Comparison of ENCODE assay signal across 24 cellular contexts in the genomic region with DNA sequence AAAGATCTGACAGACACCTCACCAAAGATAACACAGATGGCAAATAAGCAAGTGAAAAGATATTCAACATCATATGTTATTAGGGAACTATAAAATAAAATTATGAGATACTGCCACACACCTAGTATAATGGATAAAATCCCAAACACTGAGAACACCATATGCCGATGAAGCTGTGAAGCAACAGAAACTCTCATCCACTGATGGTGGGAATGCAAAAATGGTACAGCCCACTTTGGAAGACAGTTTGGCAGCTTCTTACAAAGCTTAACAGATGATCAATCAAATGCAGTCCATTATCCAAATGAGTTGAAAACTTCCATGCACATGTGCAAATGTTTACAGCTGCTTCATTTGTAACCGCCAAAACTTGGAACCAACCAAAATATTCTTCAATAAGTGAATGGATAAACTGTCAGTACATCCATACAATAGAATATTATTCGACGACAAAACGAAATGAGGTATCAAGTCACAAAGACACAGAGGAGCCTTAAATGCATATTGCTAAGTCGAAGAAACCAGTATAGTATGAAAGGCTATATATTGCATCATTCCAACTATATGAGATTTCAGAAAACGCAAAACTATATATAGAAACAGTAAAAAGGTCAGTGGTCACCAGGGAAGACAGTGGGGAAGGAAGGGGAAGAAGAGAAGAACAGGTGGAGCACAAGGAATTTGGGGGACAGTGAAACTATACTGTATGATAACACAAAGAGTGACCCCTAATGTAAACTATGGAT.
"Had no signal": no experiment of that assay in that cellular context is flagged by ENCODE, and none has a peak within 500 bp of the region (broad histone marks: within the 10 kb centered on the region; RNA-seq: fewer than 3 reads in every experiment).

No MANE protein-coding gene starts in this region.

- H3K27me3 Mint-ChIP-seq: activated CD4-positive, alpha-beta memory T cell treated with anti-CD3 and anti-CD28 coated beads for 36 hours; activated CD4-positive, alpha-beta T cell treated with anti-CD3 and anti-CD28 coated beads, Interleukin-2, amount 10 ng/mL, durations not matched to agents 24 days and 14 days; activated naive CD4-positive, alpha-beta T cell treated with anti-CD3 and anti-CD28 coated beads, Interleukin-2, amount 50 U/mL, for 24 hours; activated naive CD8-positive, alpha-beta T cell treated with anti-CD3 and anti-CD28 coated beads, Interleukin-2, amount 50 U/mL, for 24 hours; stimulated activated naive CD8-positive, alpha-beta T cell treated with anti-CD3 and anti-CD28 coated beads, Interleukin-15, Interleukin-2, amounts not matched to agents 100 ng/mL and 50 ng/mL, for 24 hours had no signal

- H3K9me3 Mint-ChIP-seq: activated CD4-positive, alpha-beta memory T cell treated with anti-CD3 and anti-CD28 coated beads for 36 hours; activated CD4-positive, alpha-beta T cell treated with anti-CD3 and anti-CD28 coated beads, Interleukin-2, amount 10 ng/mL, durations not matched to agents 24 days and 14 days; activated naive CD4-positive, alpha-beta T cell treated with anti-CD3 and anti-CD28 coated beads, Interleukin-2, amount 50 U/mL, for 24 hours; activated naive CD8-positive, alpha-beta T cell treated with anti-CD3 and anti-CD28 coated beads, Interleukin-2, amount 50 U/mL, for 24 hours; activated T-cell treated with anti-CD3 and anti-CD28 coated beads, Interleukin-2, amount 50 U/mL, for 4 hours; activated T-helper 2 cell treated with anti-CD3 and anti-CD28 coated beads, Interferon-gamma antibody, Interleukin-2, Interleukin-4, amounts not matched to agents 10 μg/mL and 5 μg/mL and 100 μg/mL, durations not matched to agents 14 hours and 24 hours and 36 hours; nephron; stimulated activated naive CD8-positive, alpha-beta T cell treated with anti-CD3 and anti-CD28 coated beads, Interleukin-15, Interleukin-2, amounts not matched to agents 100 ng/mL and 50 ng/mL, for 24 hours had no signal

- H3K27me3 ChIP-seq: colonic mucosa, spleen had no signal

- H3K9me3 ChIP-seq: colonic mucosa, spleen, thoracic aorta had no signal

- H3K27ac Mint-ChIP-seq: activated CD4-positive, alpha-beta memory T cell treated with anti-CD3 and anti-CD28 coated beads for 36 hours; activated CD4-positive, alpha-beta T cell treated with anti-CD3 and anti-CD28 coated beads, Interleukin-2, amount 10 ng/mL, durations not matched to agents 24 days and 14 days; activated naive CD4-positive, alpha-beta T cell treated with anti-CD3 and anti-CD28 coated beads, Interleukin-2, amount 50 U/mL, for 24 hours; activated naive CD8-positive, alpha-beta T cell treated with anti-CD3 and anti-CD28 coated beads, Interleukin-2, amount 50 U/mL, for 24 hours; activated T-helper 2 cell treated with anti-CD3 and anti-CD28 coated beads, Interferon-gamma antibody, Interleukin-2, Interleukin-4, amounts not matched to agents 10 μg/mL and 5 μg/mL and 100 μg/mL, durations not matched to agents 14 hours and 24 hours and 36 hours; nephron; stimulated activated naive CD8-positive, alpha-beta T cell treated with anti-CD3 and anti-CD28 coated beads, Interleukin-15, Interleukin-2, amounts not matched to agents 100 ng/mL and 50 ng/mL, for 24 hours had no signal

- ATAC-seq: activated naive CD8-positive, alpha-beta T cell treated with anti-CD3 and anti-CD28 coated beads, Interleukin-2, amount 50 U/mL, for 24 hours; activated T-cell treated with anti-CD3 and anti-CD28 coated beads, Interleukin-2, amount 50 U/mL, for 4 hours; left cardiac atrium; left ventricle myocardium superior; right cardiac atrium had no signal

- H3K27ac ChIP-seq: colonic mucosa, spleen, thoracic aorta had no signal

- H3K4me1 ChIP-seq: colonic mucosa had no signal

- DNase-seq: activated CD4-positive, alpha-beta memory T cell treated with anti-CD3 and anti-CD28 coated beads for 36 hours; activated CD4-positive, alpha-beta T cell treated with anti-CD3 and anti-CD28 coated beads, Interleukin-2, amount 10 ng/mL, durations not matched to agents 24 days and 14 days; activated CD4-positive, CD25-positive, alpha-beta regulatory T cell treated with anti-CD3 and anti-CD28 coated beads, Interleukin-2, amount 50 U/mL, for 72 hours; activated CD8-positive, alpha-beta memory T cell treated with anti-CD3 and anti-CD28 coated beads, Interleukin-2, amount 50 U/mL, for 48 hours; activated naive CD8-positive, alpha-beta T cell treated with anti-CD3 and anti-CD28 coated beads, Interleukin-2, amount 50 U/mL, for 24 hours; activated T-cell treated with anti-CD3 and anti-CD28 coated beads, Interleukin-2, amount 50 U/mL, for 4 hours; amygdala; colonic mucosa; effector memory CD4-positive, alpha-beta T cell; head of caudate nucleus; hippocampal formation; left cardiac atrium; left ventricle myocardium superior; posterior cingulate gyrus; right cardiac atrium; spleen; stimulated activated CD4-positive, alpha-beta T cell treated with anti-CD3 and anti-CD28 coated beads, Interleukin-2, amount 100 ng/mL, for 48 hours; T-helper 2 cell; trophoblast cell had no signal

- H3K36me3 Mint-ChIP-seq: activated CD4-positive, alpha-beta memory T cell treated with anti-CD3 and anti-CD28 coated beads for 36 hours had no signal

- H3K36me3 ChIP-seq: colonic mucosa, spleen, thoracic aorta had no signal

- H3K4me3 Mint-ChIP-seq: activated CD4-positive, alpha-beta memory T cell treated with anti-CD3 and anti-CD28 coated beads for 36 hours; activated CD4-positive, alpha-beta T cell treated with anti-CD3 and anti-CD28 coated beads, Interleukin-2, amount 10 ng/mL, durations not matched to agents 24 days and 14 days; activated naive CD4-positive, alpha-beta T cell treated with anti-CD3 and anti-CD28 coated beads, Interleukin-2, amount 50 U/mL, for 24 hours; activated naive CD8-positive, alpha-beta T cell treated with anti-CD3 and anti-CD28 coated beads, Interleukin-2, amount 50 U/mL, for 24 hours; activated T-cell treated with anti-CD3 and anti-CD28 coated beads, Interleukin-2, amount 50 U/mL, for 4 hours; nephron; stimulated activated naive CD8-positive, alpha-beta T cell treated with anti-CD3 and anti-CD28 coated beads, Interleukin-15, Interleukin-2, amounts not matched to agents 100 ng/mL and 50 ng/mL, for 24 hours had no signal

- H3K4me3 ChIP-seq: colonic mucosa, spleen, thoracic aorta had no signal
